In genomic region chr11:18374956-18375355, GRCh38 we compare ENCODE assay signal across 13 cellular contexts. TPM values are rescaled to one million over a fixed set of nuclear protein-coding genes. Genes with fewer than 3 reads are reported as not detected.
DNase-seq lines count a peak whose midpoint lies in the region; ATAC-seq and TF ChIP-seq lines count a peak whose summit lies in the region.
"Had no signal": no experiment of that assay in that cellular context is flagged by ENCODE, and none has a peak within 500 bp of the region (broad histone marks: within the 10 kb centered on the region; RNA-seq: fewer than 3 reads in every experiment).

No MANE protein-coding gene starts in this region.

- TF ChIP-seq CTCF in neural progenitor cell (IDR thresholded peaks at IDR 0.05) = no peak

- peaks cover 6% of the 10 kb centered on the region for H3F3A ChIP-seq in neural progenitor cell (ENCODE audit: low read depth)

- H2AFZ ChIP-seq in neural progenitor cell (replicated peaks) = no peak overlapping the region

- no peaks in the 10 kb centered on the region for H4K20me1 ChIP-seq in neural progenitor cell (ENCODE audit: low read depth)

- H3K9ac ChIP-seq in neural progenitor cell = no peak overlapping the region

- H3K4me2 ChIP-seq in neural progenitor cell = no peak overlapping the region
- H3K4me2 ChIP-seq: A549 had no signal

- DNase-seq in T-helper 17 cell = no peak
- DNase-seq in cerebellum (ENCODE audit: low spot score) = peak; percentile 65
- DNase-seq in neural progenitor cell (ENCODE audit: low spot score) = no peak
- no peak for DNase-seq in activated effector memory CD4-positive, alpha-beta T cell treated with anti-CD3 and anti-CD28 coated beads, Interleukin-2, amount 50 U/mL, for 16 hours
- no peak for DNase-seq in KBM-7
- DNase-seq: BE2C; CD4-positive, alpha-beta memory T cell; DMS79 had no signal

- ATAC-seq in T-helper 17 cell = no peak
- ATAC-seq in esophagus mucosa = no peak
- ATAC-seq: A549 had no signal

- no peaks in the 10 kb centered on the region for H3K36me3 ChIP-seq in neural progenitor cell
- H3K36me3 ChIP-seq: BE2C, HAP-1 had no signal

- H3K27me3 ChIP-seq in neural progenitor cell = no peaks in the 10 kb centered on the region
- H3K27me3 ChIP-seq: BE2C had no signal

- no peak overlapping the region for H3K4me3 ChIP-seq in neural progenitor cell
- H3K4me3 ChIP-seq: A549, HAP-1 had no signal

- H3K27me3 Mint-ChIP-seq in T-helper 17 cell = no peaks in the 10 kb centered on the region
- no peaks in the 10 kb centered on the region for H3K27me3 Mint-ChIP-seq in neural progenitor cell (ENCODE audit: insufficient read depth, low read depth)
- H3K27me3 Mint-ChIP-seq: CD4-positive, alpha-beta memory T cell had no signal

- H3K27ac Mint-ChIP-seq in T-helper 17 cell = peak overlapping the region; percentile 6
- peak overlapping the region; percentile 54 for H3K27ac Mint-ChIP-seq in neural progenitor cell

- H3K4me1 ChIP-seq in neural progenitor cell = peaks cover 12% of the 10 kb centered on the region
- H3K4me1 ChIP-seq: A549, BE2C, HAP-1 had no signal

- H3K36me3 Mint-ChIP-seq in T-helper 17 cell (ENCODE audit: low read depth) (no peaks in the 10 kb centered on the region), neural progenitor cell (no peaks in the 10 kb centered on the region)
- H3K36me3 Mint-ChIP-seq: CD4-positive, alpha-beta memory T cell had no signal

- H3K4me1 Mint-ChIP-seq in T-helper 17 cell = peaks cover 9% of the 10 kb centered on the region
- H3K4me1 Mint-ChIP-seq in neural progenitor cell = peaks cover 4% of the 10 kb centered on the region

- no peaks in the 10 kb centered on the region for H3K79me2 ChIP-seq in neural progenitor cell (ENCODE audit: low read depth)

- no peaks in the 10 kb centered on the region for H3K9me3 Mint-ChIP-seq in neural progenitor cell
- H3K9me3 Mint-ChIP-seq: CD4-positive, alpha-beta memory T cell had no signal

- no peak overlapping the region for H3K27ac ChIP-seq in neural progenitor cell
- H3K27ac ChIP-seq: A549, C4-2B, HL-60 had no signal

- H3K9me3 ChIP-seq in T-helper 17 cell (ENCODE audit: control insufficient read depth, low read length, poor library complexity, severe bottlenecking) (no peaks in the 10 kb centered on the region), neural progenitor cell (ENCODE audit: low read depth) (no peaks in the 10 kb centered on the region)
- H3K9me3 ChIP-seq: A549, BE2C, HAP-1 had no signal

- H3K4me3 Mint-ChIP-seq in T-helper 17 cell (no peak overlapping the region), neural progenitor cell (no peak overlapping the region)
- H3K4me3 Mint-ChIP-seq: CD4-positive, alpha-beta memory T cell had no signal

- in situ Hi-C loops in KBM-7 (cut with MboI; ENCODE audit: low pct_unique_long_range_greater_than_20kb, low sequenced_read_pairs) = no loop called here

RNA-seq across cellular contexts. Expression of gene LDHA, which starts 19.4 kb away (rescaled TPM):
- total RNA-seq in T-helper 17 cell (100 to 1,000 TPM; 260 to 313 TPM), cerebellum (95.5 TPM), neural progenitor cell (ENCODE audit: low replicate concordance) (781 and 977 TPM in 2 replicates), esophagus mucosa (564 TPM)

RNA-seq across cellular contexts. Expression of gene LDHC, which starts 37.2 kb away (rescaled TPM):
- total RNA-seq in T-helper 17 cell (not detected), cerebellum (not detected), neural progenitor cell (ENCODE audit: low replicate concordance) (1.7 and 2.2 TPM in 2 replicates), esophagus mucosa (not detected)
- total RNA-seq: CD4-positive, alpha-beta memory T cell had no signal

RNA-seq across cellular contexts. Expression of gene GTF2H1, which starts 52.6 kb away (rescaled TPM):
- total RNA-seq in T-helper 17 cell (10 to 100 TPM; 22.0 to 24.4 TPM), cerebellum (94.6 TPM), neural progenitor cell (ENCODE audit: low replicate concordance) (33.2 and 45.2 TPM in 2 replicates), esophagus mucosa (33.9 TPM)

RNA-seq across cellular contexts. Expression of gene HPS5, which starts 53.0 kb away (rescaled TPM):
- total RNA-seq in T-helper 17 cell (10 to 100 TPM; 12.8 to 15.7 TPM), cerebellum (59.4 TPM), neural progenitor cell (ENCODE audit: low replicate concordance) (17.0 and 21.3 TPM in 2 replicates), esophagus mucosa (12.3 TPM)
